8 cellular contexts compared by ENCODE assay signal in genomic region chr19:3184847-3185481, GRCh38. TPM values are rescaled to one million over a fixed set of nuclear protein-coding genes. Genes with fewer than 3 reads are reported as not detected.
DNase-seq lines count a peak whose midpoint lies in the region; ATAC-seq and TF ChIP-seq lines count a peak whose summit lies in the region.

No MANE protein-coding gene starts in this region.

- H3K4me3 ChIP-seq in foreskin fibroblast (ENCODE audit: low read depth in 1 of 2, low read length in 2 of 2) = peak overlapping the region; percentile 77 to 87

- peak overlapping the region; percentile 95 for H3K4me3 Mint-ChIP-seq in osteocyte (ENCODE audit: unreplicated experiment)

- ATAC-seq in HG03159 (IDR thresholded peaks at IDR 0.05; ENCODE audit: unreplicated experiment) = peak; percentile 21

- no peaks in the 10 kb centered on the region for H3K27me3 Mint-ChIP-seq in osteocyte (ENCODE audit: unreplicated experiment)

- DNase-seq in NK-92 treated with Interleukin-12 subunit alpha and Interleukin-12 subunit beta, amount 100 ng/mL, for 24 hours (lab: John Stamatoyannopoulos, UW) = peak; percentile 62
- DNase-seq in NK-92 (lab: John Stamatoyannopoulos, UW; ENCODE audit: unreplicated experiment) (no peak), NOMO-1 treated with DMSO at 0.1 percent for 48 hours (lab: John Stamatoyannopoulos, UW; ENCODE audit: unreplicated experiment) (peak; percentile 80), activated T-helper 1 cell treated with Interleukin-2 at 50 U/mL for 16 hours (ENCODE audit: low read depth) (peak; percentile 47), foreskin fibroblast (peak; percentile 44 to 76), osteocyte (ENCODE audit: extremely low spot score, unreplicated experiment) (no peak), GM10266 (ENCODE audit: extremely low spot score) (no peak)

- no peak for TF ChIP-seq CTCF in foreskin fibroblast (IDR thresholded peaks at IDR 0.05; ENCODE audit: low read depth, low read length)
- no peak for TF ChIP-seq CTCF in osteocyte (IDR thresholded peaks at IDR 0.05)
- no peak for TF ChIP-seq CTCF in GM10266 (IDR thresholded peaks at IDR 0.05; ENCODE audit: control insufficient read depth, insufficient read depth, low read depth, missing control alignments)

- H3K27ac Mint-ChIP-seq in osteocyte (ENCODE audit: unreplicated experiment) = peak overlapping the region; percentile 94

- H3K4me1 Mint-ChIP-seq in osteocyte (ENCODE audit: unreplicated experiment) = peaks cover 18% of the 10 kb centered on the region

- no peaks in the 10 kb centered on the region for H3K9me3 Mint-ChIP-seq in osteocyte (ENCODE audit: unreplicated experiment)

- H3K36me3 Mint-ChIP-seq in osteocyte (ENCODE audit: unreplicated experiment) = no peaks in the 10 kb centered on the region

RNA-seq across cellular contexts. Expression of gene NCLN, which starts 0.8 kb away (rescaled TPM):
- total RNA-seq in osteocyte = 60.6 and 61.9 TPM in 2 replicates

RNA-seq across cellular contexts. Expression of gene S1PR4, which starts 6.4 kb away (rescaled TPM):
- not detected in 2 replicates for total RNA-seq in osteocyte

RNA-seq across cellular contexts. Expression of gene CELF5, which starts 39.5 kb away (rescaled TPM):
- 0.16 TPM in 1 of 2 replicates, not detected in the other for total RNA-seq in osteocyte

RNA-seq across cellular contexts. Expression of gene GNA15, which starts 49.1 kb away (rescaled TPM):
- not detected in 2 replicates for total RNA-seq in osteocyte

Comparison
In these comparisons a context has a peak if more than half of its experiments do, and no peak if none do; other contexts are left out.
1. DNase-seq: peak in NK-92 treated with Interleukin-12 subunit alpha and Interleukin-12 subunit beta, amount 100 ng/mL, for 24 hours (single experiment), NOMO-1 treated with DMSO at 0.1 percent for 48 hours (single experiment), activated T-helper 1 cell treated with Interleukin-2 at 50 U/mL for 16 hours (single experiment) and foreskin fibroblast (2 of 2); none in NK-92 (single experiment), osteocyte (single experiment) and GM10266 (single experiment).